In genomic region chr12:112012775-112013600, GRCh38 we compare ENCODE assay signal across 8 cellular contexts. TPM values are rescaled to one million over a fixed set of nuclear protein-coding genes. Genes with fewer than 3 reads are reported as not detected.
DNase-seq lines count a peak whose midpoint lies in the region; ATAC-seq and TF ChIP-seq lines count a peak whose summit lies in the region.

Gene ERP29, plus strand, starts transcription at chr12:112013426. Its CDS starts 40 bp downstream, at chr12:112013466.
Gene TMEM116, minus strand, starts transcription at chr12:112013165. Its CDS starts 7,895 bp downstream, at chr12:112005270.

- DNase-seq in GM10248 (ENCODE audit: extremely low spot score) (peak; percentile 100), NCI-H1048 (lab: John Stamatoyannopoulos, UW) (peak; percentile 98), SK-N-SH (peak; percentile 100), glomerular visceral epithelial cell (ENCODE audit: extremely low spot score) (peak; percentile 99), osteoblast (ENCODE audit: insufficient read length, low spot score, missing footprints) (peak; percentile 100), thoracic aorta (ENCODE audit: low spot score) (peak; percentile 97)

- H3K9me3 Mint-ChIP-seq in activated naive CD4-positive, alpha-beta T cell treated with anti-CD3 and anti-CD28 coated beads, Interleukin-2, amount 50 U/mL, for 24 hours, result peaks cover 9% of the 10 kb centered on the region

- H3K36me3 ChIP-seq in SK-N-SH (replicated peaks in 1 of 2; ENCODE audit: control insufficient read depth in 1 of 2, insufficient read depth in 2 of 2, low read length in 1 of 2) (peaks cover 14 to 15% of the 10 kb centered on the region in 2 experiments), osteoblast (ENCODE audit: insufficient read depth, low read length) (no peaks in the 10 kb centered on the region), thoracic aorta (no peaks in the 10 kb centered on the region)

- H3K4me3 Mint-ChIP-seq in activated naive CD4-positive, alpha-beta T cell treated with anti-CD3 and anti-CD28 coated beads, Interleukin-2, amount 50 U/mL, for 24 hours, result peak within 1 kb of the TSS; percentile 87

- no peaks in the 10 kb centered on the region for H3K9me2 ChIP-seq in SK-N-SH

- peaks cover 20% of the 10 kb centered on the region for H3F3A ChIP-seq in SK-N-SH (replicated peaks; ENCODE audit: insufficient read depth)

- peak within 1 kb of the TSS; percentile 88 for H3K9ac ChIP-seq in SK-N-SH

- H4K20me1 ChIP-seq in SK-N-SH (ENCODE audit: insufficient read depth) (no peaks in the 10 kb centered on the region; the same call in 1 of the 2 replicates), osteoblast (ENCODE audit: insufficient read depth, low read length) (peaks cover 13% of the 10 kb centered on the region)

- H3K9me3 ChIP-seq in SK-N-SH (no peaks in the 10 kb centered on the region), osteoblast (ENCODE audit: low read depth, low read length) (no peaks in the 10 kb centered on the region), thoracic aorta (no peaks in the 10 kb centered on the region)

- peak within 1 kb of the TSS; percentile 99 for H3K27ac Mint-ChIP-seq in activated naive CD4-positive, alpha-beta T cell treated with anti-CD3 and anti-CD28 coated beads, Interleukin-2, amount 50 U/mL, for 24 hours

- TF ChIP-seq CTCF in GM10248 (IDR thresholded peaks at IDR 0.05; ENCODE audit: control extremely low read depth, extremely low read depth, low read depth, missing control alignments), result peak; percentile 52
- peak; percentile 47 for TF ChIP-seq CTCF in SK-N-SH (IDR thresholded peaks at IDR 0.05)
- TF ChIP-seq CTCF in osteoblast (IDR thresholded peaks at IDR 0.05; ENCODE audit: extremely low read depth, low read depth, low read length), result peak; percentile 23
- TF ChIP-seq CTCF in thoracic aorta (IDR thresholded peaks at IDR 0.05), result peak; percentile 71

- H3K79me2 ChIP-seq in SK-N-SH (ENCODE audit: insufficient read depth) (peaks cover 64% of the 10 kb centered on the region), osteoblast (ENCODE audit: insufficient read depth, low read length) (peaks cover 62% of the 10 kb centered on the region)

- CTCF ChIA-PET in GM10248 (lab: Yijun Ruan, JAX), result interaction anchor here (0.6 to 2.7 kb wide), 6 partner anchors 11 to 93 kb away, joined by 3 to 17 read pairs (median 4); no protein-coding TSS in a partner anchor
- CTCF ChIA-PET in SK-N-SH (lab: Yijun Ruan, JAX), result interaction anchor here (0.9 to 1.5 kb wide), 4 partner anchors 10 to 374 kb away, joined by 3 to 7 read pairs (median 3); no protein-coding TSS in a partner anchor

- H2AFZ ChIP-seq in SK-N-SH (ENCODE audit: low read depth) (peak within 1 kb of the TSS; percentile 85), osteoblast (ENCODE audit: low read length) (peak within 1 kb of the TSS; percentile 99)

- H3K4me2 ChIP-seq in SK-N-SH, result peak within 1 kb of the TSS; percentile 97
- peak within 1 kb of the TSS; percentile 99 for H3K4me2 ChIP-seq in osteoblast (ENCODE audit: insufficient read depth, low read length)

- TF ChIP-seq EP300 in SK-N-SH (IDR thresholded peaks at IDR 0.05; ENCODE audit: borderline replicate concordance in 1 of 2, low read depth in 1 of 2, low read length in 1 of 2), result peak in 1 of 2 experiments; percentile 32; a peak in 1 of 4 replicates

- H3K27me3 Mint-ChIP-seq in activated naive CD4-positive, alpha-beta T cell treated with anti-CD3 and anti-CD28 coated beads, Interleukin-2, amount 50 U/mL, for 24 hours, result no peaks in the 10 kb centered on the region

- peaks cover 25% of the 10 kb centered on the region for H3K36me3 Mint-ChIP-seq in activated naive CD4-positive, alpha-beta T cell treated with anti-CD3 and anti-CD28 coated beads, Interleukin-2, amount 50 U/mL, for 24 hours

- H3K27ac ChIP-seq in SK-N-SH (ENCODE audit: low read depth in 2 of 2, low read length in 1 of 2), result peak within 1 kb of the TSS; percentile 91 to 95
- peak within 1 kb of the TSS; percentile 96 for H3K27ac ChIP-seq in osteoblast (ENCODE audit: low read depth, low read length)
- H3K27ac ChIP-seq in thoracic aorta, result peak within 1 kb of the TSS; percentile 93 to 100

- peak within 1 kb of the TSS; percentile 87 to 94 for H3K4me3 ChIP-seq in SK-N-SH (ENCODE audit: low read depth in 2 of 2, low read length in 1 of 2)
- peak within 1 kb of the TSS; percentile 99 for H3K4me3 ChIP-seq in osteoblast (ENCODE audit: insufficient read depth, low read length)
- H3K4me3 ChIP-seq in thoracic aorta, result peak within 1 kb of the TSS; percentile 81

- ATAC-seq in HG02571 (IDR thresholded peaks at IDR 0.05; ENCODE audit: unreplicated experiment) (peak; percentile 64), thoracic aorta (ENCODE audit: insufficient number of reproducible peaks, low FRiP score, low read depth) (peak; percentile 94)

- H3K27me3 ChIP-seq in SK-N-SH (ENCODE audit: insufficient read depth), result no peaks in the 10 kb centered on the region
- H3K27me3 ChIP-seq in osteoblast (ENCODE audit: insufficient read depth, low read length), result no peaks in the 10 kb centered on the region
- no peaks in the 10 kb centered on the region for H3K27me3 ChIP-seq in thoracic aorta (replicated peaks; ENCODE audit: insufficient read depth)

- H3K4me1 ChIP-seq in SK-N-SH (ENCODE audit: control insufficient read depth in 1 of 2, insufficient read depth in 2 of 2, low read depth in 1 of 2, low read length in 1 of 2) (peaks cover 8 to 14% of the 10 kb centered on the region in 2 experiments; a peak in 1 of 4 replicates), osteoblast (ENCODE audit: insufficient read depth, low read length) (peaks cover 18% of the 10 kb centered on the region), thoracic aorta (ENCODE audit: control insufficient read depth in 1 of 2, low read depth in 2 of 2) (peaks cover 15 to 42% of the 10 kb centered on the region in 2 donors)

- no peak for TF ChIP-seq RAD21 in SK-N-SH (IDR thresholded peaks at IDR 0.05; ENCODE audit: low read length)

- WGBS in SK-N-SH (ENCODE audit: low lambda C conversion rate), result under 1% methylated on average over 15 of the region's 67 CpGs

- peaks cover 60% of the 10 kb centered on the region for H3K4me1 Mint-ChIP-seq in activated naive CD4-positive, alpha-beta T cell treated with anti-CD3 and anti-CD28 coated beads, Interleukin-2, amount 50 U/mL, for 24 hours

- POLR2A ChIA-PET in GM10248 (lab: Yijun Ruan, JAX), result interaction anchor here (0.5 to 1.4 kb wide), 5 partner anchors 8 to 533 kb away, joined by 3 to 7 read pairs (median 5); no protein-coding TSS in a partner anchor
- POLR2A ChIA-PET in SK-N-SH (lab: Yijun Ruan, JAX), result interaction anchor here (0.9 to 2.0 kb wide), 4 partner anchors 12 to 20 kb away, joined by 3 to 8 read pairs (median 5); no protein-coding TSS in a partner anchor

TF ChIP-seq in SK-N-SH, 30 proteins besides CTCF, POLR2A, EP300 and RAD21 (continues in another document):
- TF ChIP-seq FOXM1 (IDR thresholded peaks at IDR 0.05; ENCODE audit: low read depth) (no peak), FOXJ3 (CRISPR knock-in tag; IDR thresholded peaks at IDR 0.05) (no peak), RCOR1 (IDR thresholded peaks at IDR 0.05; ENCODE audit: low read length) (no peak), PBX3 (IDR thresholded peaks at IDR 0.05) (0 out of 2 replicates have a peak, but pooled peaks have one; percentile 2), MXI1 (IDR thresholded peaks at IDR 0.05; ENCODE audit: low read depth, low read length) (peak; percentile 86), ELF1 (IDR thresholded peaks at IDR 0.05) (no peak; the same call in 1 of the 2 replicates), YY1 (IDR thresholded peaks at IDR 0.05; ENCODE audit: low read depth) (peak; percentile 83; the same call in 1 of the 2 replicates), CHD2 (IDR thresholded peaks at IDR 0.05; ENCODE audit: low read length, partially characterized antibody) (peak; percentile 12), JUND (IDR thresholded peaks at IDR 0.05) (no peak), RXRA (IDR thresholded peaks at IDR 0.05; ENCODE audit: borderline replicate concordance, low read depth) (no peak), SMC3 (IDR thresholded peaks at IDR 0.05; ENCODE audit: low read depth, low read length) (no peak)

RNA-seq across cellular contexts. Expression of gene ERP29, which starts in this region (rescaled TPM):
- polyA plus RNA-seq in SK-N-SH (2012; rRNA removed), result 177 and 189 TPM in 2 replicates
- 200 and 206 TPM in 2 replicates for polyA plus RNA-seq in SK-N-SH (2012; cell fraction: cytosol; rRNA removed)
- polyA plus RNA-seq in SK-N-SH (2012; cell fraction: nucleus; rRNA removed), result 53.7 and 87.5 TPM in 2 replicates
- total RNA-seq in osteoblast (76.3 and 77.4 TPM in 2 replicates), thoracic aorta (10 to 100 TPM; 33.1 to 43.6 TPM)

RNA-seq across cellular contexts. Expression of gene TMEM116, which starts in this region (rescaled TPM):
- 7.9 and 12.0 TPM in 2 replicates for polyA plus RNA-seq in SK-N-SH (2012; rRNA removed)
- 9.1 and 9.3 TPM in 2 replicates for polyA plus RNA-seq in SK-N-SH (2012; cell fraction: cytosol; rRNA removed)
- polyA plus RNA-seq in SK-N-SH (2012; cell fraction: nucleus; rRNA removed), result 7.7 and 10.7 TPM in 2 replicates
- total RNA-seq in osteoblast (10.5 and 11.2 TPM in 2 replicates), thoracic aorta (10 to 100 TPM; 13.5 to 13.9 TPM)

Comparison
In these comparisons a context has a peak if more than half of its experiments do, and no peak if none do; other contexts are left out.
1. Peak in every context shown above with its lines: DNase-seq, ATAC-seq, H3K4me3 ChIP-seq and H3K27ac ChIP-seq.